In the genomic region with DNA sequence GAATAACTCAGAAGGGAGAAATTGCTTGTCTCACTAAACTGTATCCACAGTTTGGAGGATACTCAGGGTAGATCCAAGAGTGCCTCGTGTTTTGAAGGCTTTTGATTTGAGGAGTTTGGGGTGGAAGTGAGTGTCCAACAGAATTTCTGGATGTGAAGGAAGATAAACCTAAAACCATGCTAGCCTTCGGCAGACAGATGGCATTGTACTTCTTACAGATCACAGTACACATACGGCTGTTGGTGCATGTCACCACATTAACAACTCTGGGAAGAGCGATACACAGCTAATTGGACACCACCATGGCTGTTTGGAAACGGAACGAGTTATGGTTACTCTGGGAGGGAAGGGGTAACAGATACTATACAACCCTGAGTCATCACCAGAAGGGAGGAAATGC, we compare ENCODE assay signal across 15 cellular contexts.
DNase-seq lines count a peak whose midpoint lies in the region.
"Had no signal": no experiment of that assay in that cellular context is flagged by ENCODE, and none has a peak within 500 bp of the region (broad histone marks: within the 10 kb centered on the region; RNA-seq: fewer than 3 reads in every experiment).

No MANE protein-coding gene starts in this region.

- H3K27me3 ChIP-seq in H7 (ENCODE audit: control insufficient read depth, insufficient read depth, low read length) = no peaks in the 10 kb centered on the region

- no peak overlapping the region for H3K4me3 ChIP-seq in H7 (ENCODE audit: insufficient read depth, low read depth, low read length)

- H3K36me3 ChIP-seq in H7 (replicated peaks; ENCODE audit: control insufficient read depth, insufficient read depth, low read length) = no peaks in the 10 kb centered on the region

- DNase-seq in Ammon's horn (ENCODE audit: low spot score) (peak; percentile 67), RPMI7951 (ENCODE audit: low read depth) (peak; percentile 8), globus pallidus (ENCODE audit: low spot score) (peak; percentile 69), pons (ENCODE audit: low spot score) (peak; percentile 81), DMS79 treated with DMSO at 0.1 percent for 48 hours (lab: John Stamatoyannopoulos, UW) (no peak), H7 (no peak), MV-4-11 (lab: John Stamatoyannopoulos, UW) (no peak), activated gamma-delta T cell treated with Interleukin-2 at 50 U/mL for 16 hours (no peak)
- DNase-seq: 8988T; Calu3; CD4-positive, alpha-beta T cell; DMS79; GF-D8; HCEC 1CT; HFFc6 had no signal

Comparison
In these comparisons a context has a peak if more than half of its experiments do, and no peak if none do; other contexts are left out.
1. DNase-seq: peak in Ammon's horn (single experiment), RPMI7951 (single experiment), globus pallidus (single experiment) and pons (single experiment); none in DMS79 treated with DMSO at 0.1 percent for 48 hours (single experiment), H7 (single experiment), MV-4-11 (single experiment) and activated gamma-delta T cell treated with Interleukin-2 at 50 U/mL for 16 hours (single experiment).